Comparison of ENCODE assay signal across 24 cellular contexts in the genomic region with DNA sequence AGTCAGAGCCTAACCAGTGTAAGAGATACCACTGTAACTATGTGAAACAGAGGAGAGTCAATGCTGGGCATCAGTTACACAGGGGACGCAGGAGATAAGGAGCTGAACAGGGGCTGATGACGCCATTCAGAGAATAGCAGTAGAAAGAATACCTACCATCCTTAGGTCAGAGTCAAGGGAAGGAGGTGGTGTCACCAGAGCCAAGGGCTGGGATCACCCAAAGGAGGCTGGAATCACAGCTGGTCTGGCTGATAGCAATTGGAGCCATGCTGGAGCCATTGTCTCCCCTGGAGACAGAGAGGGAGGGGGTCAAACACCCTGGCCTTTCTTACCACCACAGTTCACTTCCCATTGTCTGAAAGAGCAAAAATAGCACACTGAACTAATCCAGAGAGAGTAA. TPM values are rescaled to one million over a fixed set of nuclear protein-coding genes. Genes with fewer than 3 reads are reported as not detected.
DNase-seq lines count a peak whose midpoint lies in the region; ATAC-seq, FAIRE-seq and TF ChIP-seq lines count a peak whose summit lies in the region.
"Had no signal": no experiment of that assay in that cellular context is flagged by ENCODE, and none has a peak within 500 bp of the region (broad histone marks: within the 10 kb centered on the region; RNA-seq: fewer than 3 reads in every experiment).

No MANE protein-coding gene starts in this region.

- DNase-seq in OCI-M1 (lab: John Stamatoyannopoulos, UW) = peak; percentile 59
- DNase-seq in dermis blood vessel endothelial cell = peak; percentile 32
- no peak for DNase-seq in mesendoderm
- DNase-seq in progenitor cell of endocrine pancreas (ENCODE audit: low spot score, unreplicated experiment) = no peak
- no peak for DNase-seq in Kasumi-1 (lab: John Stamatoyannopoulos, UW)
- no peak for DNase-seq in urothelium cell line (ENCODE audit: low spot score)
- DNase-seq: Caco-2; CD4-positive, CD25-positive, alpha-beta regulatory T cell; GOT3; NCI-H1105; NCI-H1694; NCI-H2081; NCI-H2171; NCI-H345; NCI-H524; NCI-H82 had no signal

- TF ChIP-seq CTCF in progenitor cell of endocrine pancreas (IDR thresholded peaks at IDR 0.05; ENCODE audit: unreplicated experiment) = no peak

- H2BK120ac ChIP-seq in mesendoderm (ENCODE audit: low read depth, low read length) = no peak overlapping the region

- no peak overlapping the region for H2BK5ac ChIP-seq in mesendoderm (ENCODE audit: low read length)

- H3K4me1 ChIP-seq in mesendoderm (ENCODE audit: control insufficient read depth, low read depth, low read length) = peaks cover 11% of the 10 kb centered on the region

- H3K9ac ChIP-seq in mesendoderm (ENCODE audit: low read length) = no peak overlapping the region
- H3K9ac ChIP-seq: KMS-11 had no signal

- no peaks in the 10 kb centered on the region for H3K27me3 Mint-ChIP-seq in progenitor cell of endocrine pancreas

- no peaks in the 10 kb centered on the region for H3K36me3 ChIP-seq in mesendoderm (ENCODE audit: control insufficient read depth, insufficient read depth, low read length)
- H3K36me3 ChIP-seq: SJSA1 had no signal

- H3K4me3 Mint-ChIP-seq in progenitor cell of endocrine pancreas (ENCODE audit: low read depth) = no peak overlapping the region
- H3K4me3 Mint-ChIP-seq: CD4-positive, CD25-positive, alpha-beta regulatory T cell had no signal

- H3K4me2 ChIP-seq in mesendoderm (ENCODE audit: low read length) = no peak overlapping the region
- H3K4me2 ChIP-seq: KMS-11 had no signal

- no peak overlapping the region for H4K8ac ChIP-seq in mesendoderm (ENCODE audit: low read depth, low read length)

- no peak for ATAC-seq in GM21717 (IDR thresholded peaks at IDR 0.05; ENCODE audit: unreplicated experiment)
- ATAC-seq: HCT116, Right ventricle myocardium inferior had no signal

- H3K4me3 ChIP-seq in mesendoderm (ENCODE audit: low read length) = no peak overlapping the region
- H3K4me3 ChIP-seq: SJSA1 had no signal

- H4K5ac ChIP-seq in mesendoderm (ENCODE audit: low read length) = no peak overlapping the region

- no peak for FAIRE-seq in urothelium cell line (lab: Jason Lieb, UNC)
- FAIRE-seq: GM12891, RCC 7860 had no signal

- H3K23ac ChIP-seq in mesendoderm (ENCODE audit: low read length) = no peak overlapping the region

- peaks cover 22% of the 10 kb centered on the region for H3K4me1 Mint-ChIP-seq in progenitor cell of endocrine pancreas (ENCODE audit: low read depth)
- H3K4me1 Mint-ChIP-seq: CD4-positive, CD25-positive, alpha-beta regulatory T cell had no signal

- no peaks in the 10 kb centered on the region for H3K27me3 ChIP-seq in mesendoderm (ENCODE audit: insufficient read depth, low read length, poor library complexity)
- H3K27me3 ChIP-seq: SJSA1 had no signal

- no peaks in the 10 kb centered on the region for H3K36me3 Mint-ChIP-seq in progenitor cell of endocrine pancreas (ENCODE audit: insufficient read depth)
- H3K36me3 Mint-ChIP-seq: CD4-positive, CD25-positive, alpha-beta regulatory T cell had no signal

- H3K56ac ChIP-seq in mesendoderm (ENCODE audit: low read length) = peak overlapping the region; percentile 20

- H2BK15ac ChIP-seq in mesendoderm (replicated peaks; ENCODE audit: low read depth) = no peak overlapping the region

- H3K27ac ChIP-seq in mesendoderm (ENCODE audit: low read depth, low read length) = no peak overlapping the region
- H3K27ac ChIP-seq: HL-60, KMS-11, SJSA1 had no signal

- no peaks in the 10 kb centered on the region for H3K79me2 ChIP-seq in mesendoderm (ENCODE audit: control insufficient read depth, insufficient read depth, low read length)

- H3K9me3 Mint-ChIP-seq in progenitor cell of endocrine pancreas (ENCODE audit: low read depth) = no peaks in the 10 kb centered on the region
- H3K9me3 Mint-ChIP-seq: CD4-positive, CD25-positive, alpha-beta regulatory T cell had no signal

- no peak overlapping the region for H3K4ac ChIP-seq in mesendoderm (ENCODE audit: low read depth, low read length)

- H3K27ac Mint-ChIP-seq in progenitor cell of endocrine pancreas = peak overlapping the region; percentile 68
- H3K27ac Mint-ChIP-seq: CD4-positive, CD25-positive, alpha-beta regulatory T cell had no signal

- WGBS in mesendoderm (ENCODE audit: extremely low coverage, insufficient coverage, low lambda C conversion rate) = no CpG with 5 or more reads among the region's 2 CpGs

- no peaks in the 10 kb centered on the region for H3K79me1 ChIP-seq in mesendoderm (ENCODE audit: low read length)

- H3K18ac ChIP-seq in mesendoderm (ENCODE audit: low read length) = no peak overlapping the region

- H2AK5ac ChIP-seq in mesendoderm (ENCODE audit: low read length) = no peak overlapping the region

RNA-seq across cellular contexts. Expression of gene RPL17, which starts 32.1 kb away (rescaled TPM):
- total RNA-seq in dermis blood vessel endothelial cell (1,688 and 2,120 TPM in 2 replicates), progenitor cell of endocrine pancreas (1,835 and 1,920 TPM in 2 replicates)
- 4,812 TPM for polyA plus RNA-seq in mesendoderm (2013, experiment 1 of 2)
- polyA plus RNA-seq in mesendoderm (2013, experiment 2 of 2) = 4,866 TPM

RNA-seq across cellular contexts. Expression of gene C18orf32, which starts 37.3 kb away (rescaled TPM):
- total RNA-seq in dermis blood vessel endothelial cell = 13.4 and 14.1 TPM in 2 replicates
- polyA plus RNA-seq in mesendoderm (2013, experiment 1 of 2) = 35.0 TPM
- polyA plus RNA-seq in mesendoderm (2013, experiment 2 of 2) = 34.4 TPM
- total RNA-seq in progenitor cell of endocrine pancreas = 55.6 and 58.1 TPM in 2 replicates

RNA-seq across cellular contexts. Expression of gene LIPG, which starts 37.5 kb away (rescaled TPM):
- total RNA-seq in dermis blood vessel endothelial cell (1.9 and 54.6 TPM in 2 replicates), progenitor cell of endocrine pancreas (34.1 and 34.4 TPM in 2 replicates)
- 13.0 TPM for polyA plus RNA-seq in mesendoderm (2013, experiment 1 of 2)
- polyA plus RNA-seq in mesendoderm (2013, experiment 2 of 2) = 14.1 TPM
- total RNA-seq: CD4-positive, CD25-positive, alpha-beta regulatory T cell; Right ventricle myocardium inferior had no signal
- polyA plus RNA-seq: CD4-positive, CD25-positive, alpha-beta regulatory T cell had no signal

Comparison
In these comparisons a context has a peak if more than half of its experiments do, and no peak if none do; other contexts are left out.
1. DNase-seq: peak in OCI-M1 (single experiment) and dermis blood vessel endothelial cell (single experiment); none in mesendoderm (single experiment), progenitor cell of endocrine pancreas (single experiment), Kasumi-1 (0 of 2) and urothelium cell line (single experiment).